Comparison of ENCODE assay signal across 7 cellular contexts in genomic region chr1:145460048-145460447, GRCh38. TPM values are rescaled to one million over a fixed set of nuclear protein-coding genes. Genes with fewer than 3 reads are reported as not detected.
A peak's percentile ranks its signal among the peaks of the same experiment; 100 is the strongest.
DNase-seq lines count a peak whose midpoint lies in the region; ATAC-seq, FAIRE-seq and TF ChIP-seq lines count a peak whose summit lies in the region.
"Not testable (repeated sequence)": the region's sequence is repeated elsewhere in the genome, so short reads cannot be mapped to it uniquely, and the experiment has no call there.

No MANE protein-coding gene starts in this region.

- not testable (repeated sequence) for H2BK5ac ChIP-seq in H9 (ENCODE audit: insufficient read length, low read length)

- H3K23ac ChIP-seq in H9 (ENCODE audit: insufficient read length, low read depth, low read length), result not testable (repeated sequence)

- ATAC-seq in activated CD8-positive, alpha-beta T cell treated with anti-CD3 and anti-CD28 coated beads for 36 hours, result peak; percentile 3
- ATAC-seq in body of pancreas (peak; percentile 9), left ventricle myocardium superior (peak; percentile 49), pancreas (peak in 3 of 4 donors; percentile 17 to 41 (median 30))

- not testable (repeated sequence) for H2AFZ ChIP-seq in H9 (ENCODE audit: low read length); keratinocyte (ENCODE audit: control insufficient read depth, low read length)

- CTCF ChIA-PET in activated CD8-positive, alpha-beta T cell treated with anti-CD3 and anti-CD28 coated beads for 36 hours (lab: Charles Lee), result not testable (repeated sequence)

- not testable (repeated sequence) for H2AK5ac ChIP-seq in H9 (ENCODE audit: insufficient read length, low read length)

- H2BK20ac ChIP-seq in H9 (ENCODE audit: low read depth, low read length, poor library complexity, severe bottlenecking), result not testable (repeated sequence)

- DNase-seq in H9; activated CD8-positive, alpha-beta T cell treated with anti-CD3 and anti-CD28 coated beads for 36 hours; body of pancreas; epithelial cell of proximal tubule (ENCODE audit: low read depth); left ventricle myocardium superior; keratinocyte (ENCODE audit: low read depth, low spot score); pancreas: not testable (repeated sequence)

- TF ChIP-seq POLR2A in body of pancreas (IDR thresholded peaks at IDR 0.05), result not testable (repeated sequence)

- H3K27me3 ChIP-seq in H9 (ENCODE audit: insufficient read depth, low read length); body of pancreas; keratinocyte (ENCODE audit: control insufficient read depth, extremely low read depth, insufficient read depth, low read length); pancreas: not testable (repeated sequence)

- H4K91ac ChIP-seq in H9 (ENCODE audit: insufficient read length, low read depth, low read length), result not testable (repeated sequence)

- not testable (repeated sequence) for H3K36me3 ChIP-seq in body of pancreas (replicated peaks in 1 of 2; ENCODE audit: insufficient read depth in 1 of 2, low read depth in 2 of 2); keratinocyte (ENCODE audit: control insufficient read depth in 2 of 2, extremely low read depth in 1 of 2, insufficient read depth in 2 of 2, low read length in 2 of 2); pancreas

- H3T11ph ChIP-seq in H9 (ENCODE audit: low read length), result not testable (repeated sequence)

- intact Hi-C loops in activated CD8-positive, alpha-beta T cell treated with anti-CD3 and anti-CD28 coated beads for 36 hours (cut with micrococcal nuclease); body of pancreas (cut with DNase I); left ventricle myocardium superior (cut with micrococcal nuclease); pancreas (cut with DNase I): not testable (repeated sequence)

- whole genome bisulfite sequencing in H9 (ENCODE audit: extremely low coverage, insufficient read length, low lambda C conversion rate), result no CpG with 5 or more reads among the region's 13 CpGs
- WGBS in body of pancreas, 2 donors, result 6 to 8% methylated on average over 7 to 11 of the region's 13 CpGs
- WGBS in pancreas, 2 donors, result 6 to 9% methylated on average over 11 to 12 of the region's 13 CpGs

- not testable (repeated sequence) for H3K27ac ChIP-seq in H9 (ENCODE audit: insufficient read length, low read depth, low read length); body of pancreas; keratinocyte (ENCODE audit: control insufficient read depth, insufficient read depth, low read length); pancreas

- H3K4me1 Mint-ChIP-seq in H9; activated CD8-positive, alpha-beta T cell treated with anti-CD3 and anti-CD28 coated beads for 36 hours (ENCODE audit: low read depth): not testable (repeated sequence)

- not testable (repeated sequence) for H3K14ac ChIP-seq in H9 (ENCODE audit: insufficient read depth, low read length)

- not testable (repeated sequence) for H3K4me3 ChIP-seq in body of pancreas, pancreas
- H3K4me3 ChIP-seq in epithelial cell of proximal tubule (ENCODE audit: low read depth, low read length) (peak overlapping the region; percentile 24), keratinocyte (ENCODE audit: control insufficient read depth in 2 of 3, extremely low read depth in 1 of 3, insufficient read depth in 2 of 3, low read depth in 1 of 3, low read length in 3 of 3) (peak overlapping the region in 1 of 3 experiments; percentile 20)

- H3K56ac ChIP-seq in H9 (ENCODE audit: insufficient read length, low read depth, low read length), result not testable (repeated sequence)

- H3K36me3 Mint-ChIP-seq in H9 (ENCODE audit: insufficient read depth in 1 of 3, low read depth in 3 of 3); activated CD8-positive, alpha-beta T cell treated with anti-CD3 and anti-CD28 coated beads for 36 hours (ENCODE audit: low read depth): not testable (repeated sequence)

- H3K4ac ChIP-seq in H9 (ENCODE audit: low read depth, low read length), result not testable (repeated sequence)

- H3K18ac ChIP-seq in H9 (ENCODE audit: insufficient read length, low read depth, low read length), result not testable (repeated sequence)

- not testable (repeated sequence) for FAIRE-seq in keratinocyte (lab: Jason Lieb, UNC); pancreas (lab: Jason Lieb, UNC)

- H3K9ac ChIP-seq in H9 (ENCODE audit: extremely low read depth, insufficient read length, low read length), result not testable (repeated sequence)
- peak overlapping the region; percentile 50 for H3K9ac ChIP-seq in keratinocyte (ENCODE audit: control insufficient read depth, extremely low read depth, insufficient read depth, low read length)

- H3K9me1 ChIP-seq in keratinocyte (ENCODE audit: control insufficient read depth, extremely low read depth, insufficient read depth, low read length), result not testable (repeated sequence)

- not testable (repeated sequence) for H4K20me1 ChIP-seq in H9 (ENCODE audit: control insufficient read depth, insufficient read depth, insufficient read length); keratinocyte (ENCODE audit: control insufficient read depth, extremely low read depth, insufficient read depth, low read length)

- not testable (repeated sequence) for H3K4me2 ChIP-seq in H9 (ENCODE audit: insufficient read depth, insufficient read length, low read length)
- peak overlapping the region; percentile 32 for H3K4me2 ChIP-seq in keratinocyte (ENCODE audit: control insufficient read depth, extremely low read depth, insufficient read depth, low read depth, low read length)

- H2BK15ac ChIP-seq in H9 (ENCODE audit: low read depth, low read length), result not testable (repeated sequence)

- H2BK120ac ChIP-seq in H9 (ENCODE audit: low read depth, low read length, poor library complexity, severe bottlenecking), result not testable (repeated sequence)

- not testable (repeated sequence) for H3K4me1 ChIP-seq in H9 (ENCODE audit: insufficient read depth, low read length); body of pancreas; keratinocyte (ENCODE audit: control insufficient read depth, extremely low read depth, insufficient read depth, low read length); pancreas

- not testable (repeated sequence) for TF ChIP-seq CTCF in H9 (conservative IDR thresholded peaks at IDR 0.05); activated CD8-positive, alpha-beta T cell treated with anti-CD3 and anti-CD28 coated beads for 36 hours (IDR thresholded peaks at IDR 0.05); body of pancreas (IDR thresholded peaks at IDR 0.05); epithelial cell of proximal tubule (conservative IDR thresholded peaks at IDR 0.05; ENCODE audit: low read depth, low read length); keratinocyte (optimal IDR thresholded peaks at IDR 0.05 in 1 of 3, IDR thresholded peaks at IDR 0.05 in 1 of 3, conservative IDR thresholded peaks at IDR 0.05 in 1 of 3; ENCODE audit: extremely low read depth in 1 of 3, insufficient read depth in 2 of 3, low read length in 3 of 3); pancreas (IDR thresholded peaks at IDR 0.05)

- not testable (repeated sequence) for H3K79me1 ChIP-seq in H9 (ENCODE audit: insufficient read depth, low read depth, low read length, poor library complexity, severe bottlenecking)

- H4K5ac ChIP-seq in H9 (ENCODE audit: insufficient read length, low read depth, low read length), result not testable (repeated sequence)

- H3K4me3 Mint-ChIP-seq in H9, result peak overlapping the region; percentile 67 to 86
- H3K4me3 Mint-ChIP-seq in activated CD8-positive, alpha-beta T cell treated with anti-CD3 and anti-CD28 coated beads for 36 hours, result not testable (repeated sequence)

- not testable (repeated sequence) for H4K8ac ChIP-seq in H9 (replicated peaks; ENCODE audit: insufficient read length, low read depth, low read length)

- H3K9me3 ChIP-seq in H9 (ENCODE audit: control insufficient read depth, low read depth, low read length); body of pancreas; keratinocyte (ENCODE audit: control insufficient read depth, low read depth, low read length); pancreas: not testable (repeated sequence)

- H3K79me2 ChIP-seq in H9 (ENCODE audit: insufficient read depth, low read length); keratinocyte (ENCODE audit: control insufficient read depth, insufficient read depth, low read length): not testable (repeated sequence)

- H2BK12ac ChIP-seq in H9 (ENCODE audit: insufficient read length, low read depth, low read length), result not testable (repeated sequence)

- POLR2A ChIA-PET in activated CD8-positive, alpha-beta T cell treated with anti-CD3 and anti-CD28 coated beads for 36 hours (lab: Charles Lee), result not testable (repeated sequence)

- H3K9me3 Mint-ChIP-seq in H9; activated CD8-positive, alpha-beta T cell treated with anti-CD3 and anti-CD28 coated beads for 36 hours: not testable (repeated sequence)

- dilution Hi-C loops in keratinocyte (cut with MboI; ENCODE audit: extremely low pct_ligation_motif_present, low sequenced_read_pairs), result not testable (repeated sequence)

- peaks cover 44% of the 10 kb centered on the region for H3K27me3 Mint-ChIP-seq in H9 (ENCODE audit: low read depth)
- peaks cover 16% of the 10 kb centered on the region for H3K27me3 Mint-ChIP-seq in activated CD8-positive, alpha-beta T cell treated with anti-CD3 and anti-CD28 coated beads for 36 hours

- not testable (repeated sequence) for H3K23me2 ChIP-seq in H9 (ENCODE audit: insufficient read length, low read depth, low read length, poor library complexity, severe bottlenecking)

- not testable (repeated sequence) for H3K27ac Mint-ChIP-seq in H9; activated CD8-positive, alpha-beta T cell treated with anti-CD3 and anti-CD28 coated beads for 36 hours

RNA-seq across cellular contexts. Expression of gene NBPF20, which starts 34.6 kb away (rescaled TPM):
- total RNA-seq in H9 (2021), result 0.22 and 0.28 TPM in 2 replicates
- total RNA-seq in activated CD8-positive, alpha-beta T cell treated with anti-CD3 and anti-CD28 coated beads for 36 hours, result 1 to 10 TPM in 1 of 2 experiments, under 1 TPM in 1; 0.69 to 1.2 TPM
- 1 to 10 TPM; 3.6 TPM for total RNA-seq in body of pancreas
- total RNA-seq in epithelial cell of proximal tubule, result 1.0 and 1.9 TPM in 2 replicates
- 0.50 TPM for total RNA-seq in left ventricle myocardium superior
- polyA plus RNA-seq in keratinocyte, result 3.5 to 4.2 TPM (median 3.8 TPM) in 3 replicates
- polyA plus RNA-seq in keratinocyte (2011; ENCODE audit: low read depth), result 0.87 TPM
- 2.0 and 3.7 TPM in 2 replicates for polyA plus RNA-seq in keratinocyte (2011; cell fraction: cytosol; rRNA removed)
- polyA plus RNA-seq in keratinocyte (2011; cell fraction: nucleus; rRNA removed), result 16.4 and 17.1 TPM in 2 replicates
- polyA plus RNA-seq in keratinocyte (2012; ENCODE audit: low replicate concordance), result 1.7 and 2.3 TPM in 2 replicates
- 4.9 to 10.1 TPM (median 5.9 TPM) in 3 replicates for polyA minus RNA-seq in keratinocyte
- polyA minus RNA-seq in keratinocyte (2011; cell fraction: cytosol; rRNA and poly(A)+ RNA removed), result 1.5 TPM
- polyA minus RNA-seq in keratinocyte (2011; cell fraction: nucleus; rRNA and poly(A)+ RNA removed), result 8.0 and 15.7 TPM in 2 replicates
- 1 to 10 TPM; 1.5 to 3.5 (median 2.1) TPM for total RNA-seq in pancreas
- 1 to 10 TPM in 1 of 2 donors, under 1 TPM in 1; 0.66 to 1.1 TPM for polyA plus RNA-seq in pancreas
